In the genomic region with DNA sequence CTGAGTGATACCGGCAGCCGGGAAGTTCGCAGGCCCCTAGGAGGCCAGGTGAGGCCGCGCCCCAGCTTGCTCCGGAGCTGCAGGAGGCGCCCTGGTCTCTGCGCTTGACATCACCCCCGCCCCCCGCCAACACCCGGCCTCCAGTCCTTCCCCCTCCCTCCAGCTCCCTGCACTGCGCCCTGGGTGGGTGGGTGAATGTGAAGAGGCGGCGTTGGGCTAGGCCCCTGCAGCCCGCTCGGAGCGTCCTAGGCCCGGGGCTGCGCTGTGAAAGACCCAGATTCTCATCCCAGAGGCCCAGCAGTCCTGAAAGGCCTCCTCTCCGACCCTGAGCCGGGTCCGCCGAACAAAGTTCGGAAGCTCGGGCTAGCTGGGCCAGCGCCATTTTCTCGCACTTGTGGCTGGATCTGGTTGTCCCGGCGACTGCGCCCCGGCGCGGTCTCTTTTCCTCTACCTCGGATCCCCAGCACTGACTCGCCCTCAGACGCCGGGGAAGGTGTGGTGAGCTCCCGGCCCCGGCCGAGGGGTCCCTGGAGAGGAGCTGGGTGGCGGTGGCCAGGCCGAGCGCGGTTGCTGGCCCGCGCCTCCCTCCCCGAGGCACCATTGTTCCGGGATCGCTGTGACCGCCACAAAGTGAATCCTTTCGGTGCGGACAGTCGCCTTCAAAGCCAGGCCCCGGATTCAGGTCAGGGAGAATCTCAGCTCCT, we compare ENCODE assay signal across 10 cellular contexts. TPM values are rescaled to one million over a fixed set of nuclear protein-coding genes. Genes with fewer than 3 reads are reported as not detected.
DNase-seq lines count a peak whose midpoint lies in the region; ATAC-seq and TF ChIP-seq lines count a peak whose summit lies in the region.
"Had no signal": no experiment of that assay in that cellular context is flagged by ENCODE, and none has a peak within 500 bp of the region (broad histone marks: within the 10 kb centered on the region; RNA-seq: fewer than 3 reads in every experiment).

No MANE protein-coding gene starts in this region.

- peaks cover 98% of the 10 kb centered on the region for H3K27me3 ChIP-seq in HUES48 (ENCODE audit: control insufficient read depth, insufficient read depth, low read length)
- H3K27me3 ChIP-seq in CD8-positive, alpha-beta memory T cell (ENCODE audit: insufficient read depth, low read length, poor library complexity, severe bottlenecking) = peaks cover 16% of the 10 kb centered on the region

- H3K4me3 ChIP-seq in HUES48 (ENCODE audit: low read depth, low read length) = peak overlapping the region; percentile 72
- H3K4me3 ChIP-seq in astrocyte of the cerebellum (ENCODE audit: low read depth, low read length) = peak overlapping the region; percentile 82
- no peak overlapping the region for H3K4me3 ChIP-seq in CD8-positive, alpha-beta memory T cell (ENCODE audit: low read length)

- H3K4me1 ChIP-seq in HUES48 (ENCODE audit: control insufficient read depth, insufficient read depth, low read length) = peaks cover 64% of the 10 kb centered on the region
- H3K4me1 ChIP-seq in CD8-positive, alpha-beta memory T cell (ENCODE audit: insufficient read depth, low read length) = no peaks in the 10 kb centered on the region

- TF ChIP-seq CTCF in astrocyte of the cerebellum (IDR thresholded peaks at IDR 0.05; ENCODE audit: low read depth, low read length, missing control alignments) = no peak

- POLR2A ChIA-PET in CD8-positive, alpha-beta memory T cell (lab: Charles Lee) = no interaction called here

- peak overlapping the region; percentile 59 for H3K27ac ChIP-seq in HUES48 (ENCODE audit: low read depth, low read length)
- no peak overlapping the region for H3K27ac ChIP-seq in CD8-positive, alpha-beta memory T cell (ENCODE audit: low read depth, low read length)
- H3K27ac ChIP-seq: HL-60 had no signal

- H3K9ac ChIP-seq in HUES48 (ENCODE audit: low read depth, low read length) = peak overlapping the region; percentile 72

- ATAC-seq in stimulated activated naive B cell treated with anti-CD40 and anti-IgM and Interleukin-4, amounts not matched to agents 10 μg/mL and 1 μg/mL and 100 μg/mL, for 72 hours (replicated peaks) = no peak
- ATAC-seq in GM18907 (IDR thresholded peaks at IDR 0.05; ENCODE audit: unreplicated experiment) = no peak
- ATAC-seq: Panc1 had no signal

- peaks cover 63 to 94% of the 10 kb centered on the region in 2 donors for H3K27me3 Mint-ChIP-seq in stimulated activated naive B cell treated with anti-CD40 and anti-IgM and Interleukin-4, amounts not matched to agents 10 μg/mL and 1 μg/mL and 100 μg/mL, for 72 hours
- peaks cover 71 to 76% of the 10 kb centered on the region in 2 donors for H3K27me3 Mint-ChIP-seq in CD8-positive, alpha-beta memory T cell

- H3K36me3 Mint-ChIP-seq in stimulated activated naive B cell treated with anti-CD40 and anti-IgM and Interleukin-4, amounts not matched to agents 10 μg/mL and 1 μg/mL and 100 μg/mL, for 72 hours = peaks cover 8 to 12% of the 10 kb centered on the region in 2 donors
- H3K36me3 Mint-ChIP-seq in CD8-positive, alpha-beta memory T cell = no peaks in the 10 kb centered on the region

- peak overlapping the region; percentile 67 for H3K27ac Mint-ChIP-seq in stimulated activated naive B cell treated with anti-CD40 and anti-IgM and Interleukin-4, amounts not matched to agents 10 μg/mL and 1 μg/mL and 100 μg/mL, for 72 hours
- no peak overlapping the region for H3K27ac Mint-ChIP-seq in CD8-positive, alpha-beta memory T cell
- H3K27ac Mint-ChIP-seq: memory B cell had no signal

- DNase-seq in astrocyte of the cerebellum (ENCODE audit: low read depth) (no peak), islet precursor cell (peak; percentile 84), T-helper 9 cell (no peak)
- no peak for DNase-seq in stimulated activated naive B cell treated with anti-CD40 and anti-IgM and Interleukin-4, amounts not matched to agents 10 μg/mL and 1 μg/mL and 100 μg/mL, for 72 hours
- DNase-seq in CD8-positive, alpha-beta memory T cell = no peak

- CTCF ChIA-PET in CD8-positive, alpha-beta memory T cell (lab: Charles Lee) = no interaction called here

- H3K4me3 Mint-ChIP-seq in stimulated activated naive B cell treated with anti-CD40 and anti-IgM and Interleukin-4, amounts not matched to agents 10 μg/mL and 1 μg/mL and 100 μg/mL, for 72 hours = no peak overlapping the region
- no peak overlapping the region for H3K4me3 Mint-ChIP-seq in CD8-positive, alpha-beta memory T cell
- H3K4me3 Mint-ChIP-seq: memory B cell had no signal

- peaks cover 6% of the 10 kb centered on the region in 2 donors for H3K9me3 Mint-ChIP-seq in stimulated activated naive B cell treated with anti-CD40 and anti-IgM and Interleukin-4, amounts not matched to agents 10 μg/mL and 1 μg/mL and 100 μg/mL, for 72 hours
- H3K9me3 Mint-ChIP-seq in CD8-positive, alpha-beta memory T cell = peaks cover 0 to 52% (median 24%) of the 10 kb centered on the region in 5 donors

- H3K4me1 Mint-ChIP-seq in stimulated activated naive B cell treated with anti-CD40 and anti-IgM and Interleukin-4, amounts not matched to agents 10 μg/mL and 1 μg/mL and 100 μg/mL, for 72 hours = peaks cover 15 to 16% of the 10 kb centered on the region in 2 donors
- no peaks in the 10 kb centered on the region for H3K4me1 Mint-ChIP-seq in CD8-positive, alpha-beta memory T cell

- H3K36me3 ChIP-seq in HUES48 (ENCODE audit: control insufficient read depth, insufficient read depth, low read length) = no peaks in the 10 kb centered on the region
- no peaks in the 10 kb centered on the region for H3K36me3 ChIP-seq in CD8-positive, alpha-beta memory T cell (ENCODE audit: insufficient read depth, low read length)

- no peaks in the 10 kb centered on the region for H3K9me3 ChIP-seq in HUES48 (ENCODE audit: control insufficient read depth, insufficient read depth, low read length)
- no peaks in the 10 kb centered on the region for H3K9me3 ChIP-seq in CD8-positive, alpha-beta memory T cell (ENCODE audit: low read length)

- in situ Hi-C loops in astrocyte of the cerebellum (cut with HindIII; ENCODE audit: low sequenced_read_pairs) = loop anchor here (25.0 kb wide), 1 partner anchor 581 kb away; no protein-coding TSS in a partner anchor

RNA-seq across cellular contexts. Expression of a gene that starts 12.9 kb away (rescaled TPM):
- not detected for total RNA-seq in CD8-positive, alpha-beta memory T cell
- polyA plus RNA-seq in CD8-positive, alpha-beta memory T cell = not detected

RNA-seq across cellular contexts. Expression of a gene that starts 15.8 kb away (rescaled TPM):
- total RNA-seq in CD8-positive, alpha-beta memory T cell = not detected
- not detected for polyA plus RNA-seq in CD8-positive, alpha-beta memory T cell
